11 cellular contexts compared by ENCODE assay signal in the genomic region with DNA sequence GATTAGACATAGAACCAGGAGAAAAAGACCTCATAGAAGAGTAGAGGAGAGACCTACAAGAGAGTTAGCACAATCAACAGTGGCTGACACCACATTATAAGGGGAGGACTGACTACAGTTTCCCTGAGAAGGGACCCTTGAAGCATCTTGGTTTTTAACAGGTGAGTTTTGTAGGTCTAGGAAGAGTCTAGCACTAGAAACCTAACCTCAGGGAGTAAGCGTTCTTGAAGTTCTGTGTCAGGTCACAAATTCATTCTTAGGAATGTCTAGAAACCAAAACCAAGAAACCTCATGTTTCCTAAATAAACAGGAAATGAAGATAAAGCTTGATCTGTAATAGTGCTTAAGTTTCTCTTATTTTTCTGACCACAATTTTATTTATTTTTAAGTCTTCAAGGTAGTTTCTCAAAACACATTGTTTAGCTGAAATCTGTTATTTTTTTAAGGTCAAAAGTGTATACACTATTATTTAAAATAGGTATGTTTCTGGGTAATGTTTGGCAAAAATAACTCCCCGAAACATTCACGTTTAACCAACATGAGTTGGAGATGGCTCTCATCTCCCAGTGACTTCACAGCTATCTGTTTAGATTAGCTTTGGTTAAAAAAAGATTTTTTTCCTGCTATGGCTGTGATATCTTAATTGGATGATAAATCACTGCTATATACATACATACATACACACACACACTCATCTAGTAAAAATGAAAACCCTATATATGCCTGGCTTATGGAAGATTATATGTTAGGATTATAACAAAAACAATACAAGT. TPM values are rescaled to one million over a fixed set of nuclear protein-coding genes. Genes with fewer than 3 reads are reported as not detected.
DNase-seq lines count a peak whose midpoint lies in the region; ATAC-seq, FAIRE-seq and TF ChIP-seq lines count a peak whose summit lies in the region.
"Had no signal": no experiment of that assay in that cellular context is flagged by ENCODE, and none has a peak within 500 bp of the region (broad histone marks: within the 10 kb centered on the region; RNA-seq: fewer than 3 reads in every experiment).

No MANE protein-coding gene starts in this region.

- H3K36me3 Mint-ChIP-seq in activated naive CD4-positive, alpha-beta T cell treated with anti-CD3 and anti-CD28 coated beads, Interleukin-2, amount 50 U/mL, for 24 hours, result peaks cover 3% of the 10 kb centered on the region
- no peaks in the 10 kb centered on the region for H3K36me3 Mint-ChIP-seq in activated naive CD4-positive, alpha-beta T cell treated with anti-CD3 and anti-CD28 coated beads, Interleukin-2, amount 50 U/mL, for 72 hours
- H3K36me3 Mint-ChIP-seq in activated CD4-positive, alpha-beta memory T cell treated with anti-CD3 and anti-CD28 coated beads for 36 hours, result no peaks in the 10 kb centered on the region
- no peaks in the 10 kb centered on the region for H3K36me3 Mint-ChIP-seq in stimulated activated effector memory CD8-positive, alpha-beta T cell treated with anti-CD3 and anti-CD28 coated beads, Interleukin-12 subunit alpha, Interleukin-12 subunit beta, amount 100 ng/mL, for 72 hours

- H3K9me3 Mint-ChIP-seq in activated naive CD4-positive, alpha-beta T cell treated with anti-CD3 and anti-CD28 coated beads, Interleukin-2, amount 50 U/mL, for 24 hours, result no peaks in the 10 kb centered on the region
- no peaks in the 10 kb centered on the region for H3K9me3 Mint-ChIP-seq in activated naive CD4-positive, alpha-beta T cell treated with anti-CD3 and anti-CD28 coated beads, Interleukin-2, amount 50 U/mL, for 72 hours
- H3K9me3 Mint-ChIP-seq in activated CD4-positive, alpha-beta memory T cell treated with anti-CD3 and anti-CD28 coated beads for 36 hours, result no peaks in the 10 kb centered on the region
- no peaks in the 10 kb centered on the region for H3K9me3 Mint-ChIP-seq in stimulated activated effector memory CD8-positive, alpha-beta T cell treated with anti-CD3 and anti-CD28 coated beads, Interleukin-12 subunit alpha, Interleukin-12 subunit beta, amount 100 ng/mL, for 72 hours

- FAIRE-seq in D721Med (lab: Jason Lieb, UNC), result no peak

- ATAC-seq in activated naive CD4-positive, alpha-beta T cell treated with anti-CD3 and anti-CD28 coated beads, Interleukin-2, amount 50 U/mL, for 72 hours, result no peak
- no peak for ATAC-seq in stimulated activated effector memory CD8-positive, alpha-beta T cell treated with anti-CD3 and anti-CD28 coated beads, Interleukin-12 subunit alpha, Interleukin-12 subunit beta, amount 100 ng/mL, for 72 hours
- ATAC-seq in GM18873 (IDR thresholded peaks at IDR 0.05; ENCODE audit: low FRiP score, unreplicated experiment), result no peak

- no peak overlapping the region for H3K4me3 ChIP-seq in fibroblast of mammary gland (ENCODE audit: control insufficient read depth, low read depth, low read length)
- H3K4me3 ChIP-seq: lung had no signal

- POLR2A ChIA-PET in activated CD4-positive, alpha-beta memory T cell treated with anti-CD3 and anti-CD28 coated beads for 36 hours (lab: Charles Lee), result interaction anchor here (1.3 kb wide), 1 partner anchor 10 kb away, joined by 4 read pairs; no protein-coding TSS in a partner anchor

- peak overlapping the region; percentile 63 for H3K4me3 Mint-ChIP-seq in activated naive CD4-positive, alpha-beta T cell treated with anti-CD3 and anti-CD28 coated beads, Interleukin-2, amount 50 U/mL, for 24 hours
- peak overlapping the region; percentile 17 for H3K4me3 Mint-ChIP-seq in activated CD4-positive, alpha-beta memory T cell treated with anti-CD3 and anti-CD28 coated beads for 36 hours
- H3K4me3 Mint-ChIP-seq in stimulated activated effector memory CD8-positive, alpha-beta T cell treated with anti-CD3 and anti-CD28 coated beads, Interleukin-12 subunit alpha, Interleukin-12 subunit beta, amount 100 ng/mL, for 72 hours, result peak overlapping the region; percentile 46

- no peak for TF ChIP-seq CTCF in fibroblast of mammary gland (conservative IDR thresholded peaks at IDR 0.05; ENCODE audit: control insufficient read depth, insufficient read depth, low read depth, low read length)
- no peak for TF ChIP-seq CTCF in D721Med (IDR thresholded peaks at IDR 0.05; ENCODE audit: insufficient read depth, missing control alignments)

- no peaks in the 10 kb centered on the region for H3K27me3 Mint-ChIP-seq in activated naive CD4-positive, alpha-beta T cell treated with anti-CD3 and anti-CD28 coated beads, Interleukin-2, amount 50 U/mL, for 24 hours
- H3K27me3 Mint-ChIP-seq in activated CD4-positive, alpha-beta memory T cell treated with anti-CD3 and anti-CD28 coated beads for 36 hours, result no peaks in the 10 kb centered on the region

- CTCF ChIA-PET in activated CD4-positive, alpha-beta memory T cell treated with anti-CD3 and anti-CD28 coated beads for 36 hours (lab: Charles Lee), result interaction anchor here (1.0 to 1.2 kb wide), 4 partner anchors 11 to 581 kb away, joined by 3 to 4 read pairs (median 4); no protein-coding TSS in a partner anchor

- no peak for DNase-seq in activated naive CD4-positive, alpha-beta T cell treated with anti-CD3 and anti-CD28 coated beads, Interleukin-2, amount 50 U/mL, for 72 hours (ENCODE audit: low spot score in 2 of 2)
- no peak for DNase-seq in activated CD4-positive, alpha-beta memory T cell treated with anti-CD3 and anti-CD28 coated beads for 36 hours
- peak; percentile 21 for DNase-seq in fibroblast of mammary gland (ENCODE audit: low read depth)
- DNase-seq in stimulated activated effector memory CD8-positive, alpha-beta T cell treated with anti-CD3 and anti-CD28 coated beads, Interleukin-12 subunit alpha, Interleukin-12 subunit beta, amount 100 ng/mL, for 72 hours (ENCODE audit: low spot score in 2 of 2), result no peak
- no peak for DNase-seq in NCI-H1092 (lab: John Stamatoyannopoulos, UW)
- no peak for DNase-seq in D721Med (ENCODE audit: insufficient read length, low spot score)
- DNase-seq: AML-193, aorta had no signal

- intact Hi-C loops in activated CD4-positive, alpha-beta memory T cell treated with anti-CD3 and anti-CD28 coated beads for 36 hours (cut with micrococcal nuclease), result no loop called here

- peaks cover 91% of the 10 kb centered on the region for H3K4me1 Mint-ChIP-seq in activated naive CD4-positive, alpha-beta T cell treated with anti-CD3 and anti-CD28 coated beads, Interleukin-2, amount 50 U/mL, for 24 hours
- H3K4me1 Mint-ChIP-seq in activated CD4-positive, alpha-beta memory T cell treated with anti-CD3 and anti-CD28 coated beads for 36 hours (ENCODE audit: low read depth), result peaks cover 78% of the 10 kb centered on the region
- peaks cover 71% of the 10 kb centered on the region for H3K4me1 Mint-ChIP-seq in stimulated activated effector memory CD8-positive, alpha-beta T cell treated with anti-CD3 and anti-CD28 coated beads, Interleukin-12 subunit alpha, Interleukin-12 subunit beta, amount 100 ng/mL, for 72 hours

- peak overlapping the region; percentile 85 for H3K27ac Mint-ChIP-seq in activated naive CD4-positive, alpha-beta T cell treated with anti-CD3 and anti-CD28 coated beads, Interleukin-2, amount 50 U/mL, for 24 hours
- peak overlapping the region in 1 of 2 donors; percentile 39 for H3K27ac Mint-ChIP-seq in activated naive CD4-positive, alpha-beta T cell treated with anti-CD3 and anti-CD28 coated beads, Interleukin-2, amount 50 U/mL, for 72 hours
- H3K27ac Mint-ChIP-seq in activated CD4-positive, alpha-beta memory T cell treated with anti-CD3 and anti-CD28 coated beads for 36 hours, result peak overlapping the region; percentile 61
- peak overlapping the region; percentile 38 for H3K27ac Mint-ChIP-seq in stimulated activated effector memory CD8-positive, alpha-beta T cell treated with anti-CD3 and anti-CD28 coated beads, Interleukin-12 subunit alpha, Interleukin-12 subunit beta, amount 100 ng/mL, for 72 hours

RNA-seq across cellular contexts. Expression of gene MAP3K1, which starts 37.1 kb away (rescaled TPM):
- 10 to 100 TPM; 17.6 to 21.3 TPM for total RNA-seq in activated naive CD4-positive, alpha-beta T cell treated with anti-CD3 and anti-CD28 coated beads, Interleukin-2, amount 50 U/mL, for 72 hours
- 10 to 100 TPM; 20.5 to 20.6 TPM for total RNA-seq in activated CD4-positive, alpha-beta memory T cell treated with anti-CD3 and anti-CD28 coated beads for 36 hours

RNA-seq across cellular contexts. Expression of gene SETD9, which starts 57.0 kb away (rescaled TPM):
- 1 to 10 TPM; 4.6 to 9.4 TPM for total RNA-seq in activated naive CD4-positive, alpha-beta T cell treated with anti-CD3 and anti-CD28 coated beads, Interleukin-2, amount 50 U/mL, for 72 hours
- total RNA-seq in activated CD4-positive, alpha-beta memory T cell treated with anti-CD3 and anti-CD28 coated beads for 36 hours, result 1 to 10 TPM; 5.1 to 7.4 TPM
